9 cellular contexts compared by ENCODE assay signal in genomic region chr1:6466023-6466422, GRCh38. TPM values are rescaled to one million over a fixed set of nuclear protein-coding genes. Genes with fewer than 3 reads are reported as not detected.
A peak's percentile ranks its signal among the peaks of the same experiment; 100 is the strongest.
DNase-seq lines count a peak whose midpoint lies in the region; ATAC-seq and TF ChIP-seq lines count a peak whose summit lies in the region.
"Had no signal": no experiment of that assay in that cellular context is flagged by ENCODE, and none has a peak within 500 bp of the region (broad histone marks: within the 10 kb centered on the region; RNA-seq: fewer than 3 reads in every experiment).

TSS of gene TNFRSF25 (minus strand) at chr1:6466173. CDS start at chr1:6466107, 66 bp downstream.

- intact Hi-C loops in left lung (cut with DNase I): no loop called here

- peak within 1 kb of the TSS; percentile 99 for H3K4me3 Mint-ChIP-seq in T-helper 17 cell

- no peaks in the 10 kb centered on the region for H3K27me3 Mint-ChIP-seq in T-helper 17 cell

- H3K27me3 ChIP-seq in left lung: peaks cover 8 to 41% of the 10 kb centered on the region in 2 donors

- no peaks in the 10 kb centered on the region for H3K9me3 ChIP-seq in T-helper 17 cell (ENCODE audit: control insufficient read depth, low read length, poor library complexity, severe bottlenecking)
- no peaks in the 10 kb centered on the region for H3K9me3 ChIP-seq in left lung

- no peak for TF ChIP-seq CTCF in left lung (IDR thresholded peaks at IDR 0.05)

- H3K36me3 ChIP-seq in left lung: peaks cover 0 to 47% of the 10 kb centered on the region in 2 donors

- H3K4me1 ChIP-seq in left lung: peaks cover 0 to 10% of the 10 kb centered on the region in 2 donors

- peaks cover 24% of the 10 kb centered on the region for H3K4me1 Mint-ChIP-seq in T-helper 17 cell

- peaks cover 17% of the 10 kb centered on the region for H3K36me3 Mint-ChIP-seq in T-helper 17 cell (ENCODE audit: low read depth)

- H3K27ac ChIP-seq in left lung (no peak within 1 kb of the TSS), temporal lobe (ENCODE audit: low read depth, low read length) (no peak within 1 kb of the TSS)

- DNase-seq in T-helper 17 cell (peak; percentile 63 to 73 (median 67)), left lung (no peak), epidermal melanocyte (ENCODE audit: insufficient read length, low spot score) (no peak), NCI-H1417 (lab: John Stamatoyannopoulos, UW) (no peak)
- peak; percentile 74 for DNase-seq in activated naive CD4-positive, alpha-beta T cell treated with Interleukin-2 at 50 U/mL for 16 hours
- DNase-seq: NCI-H524 treated with DMSO at 0.1 percent for 48 hours had no signal

- peak; percentile 78 for ATAC-seq in T-helper 17 cell
- peak; percentile 9 for ATAC-seq in left lung
- no peak for ATAC-seq in GM19455 (IDR thresholded peaks at IDR 0.05; ENCODE audit: unreplicated experiment)
- ATAC-seq in HG03342 (IDR thresholded peaks at IDR 0.05; ENCODE audit: unreplicated experiment): no peak

- peak within 1 kb of the TSS in 1 of 2 donors; percentile 26 for H3K4me3 ChIP-seq in left lung

- H3K27ac Mint-ChIP-seq in T-helper 17 cell: peak within 1 kb of the TSS; percentile 100

RNA-seq across cellular contexts. Expression of gene TNFRSF25, which starts in this region (rescaled TPM):
- total RNA-seq in T-helper 17 cell (100 to 1,000 TPM; 393 to 433 TPM), left lung (1 to 10 TPM; 5.6 to 8.4 TPM), temporal lobe (10.6 TPM)

Comparison
In these comparisons a context has a peak if more than half of its experiments do, and no peak if none do; other contexts are left out.
1. RNA of gene TNFRSF25 (total RNA-seq): 393 to 433 TPM in T-helper 17 cell; 10.6 TPM in temporal lobe (single experiment) and 5.6 to 8.4 TPM in left lung; every median in the first group is over 10 times any median in the second.
2. ATAC-seq: peak in T-helper 17 cell (single experiment) and left lung (single experiment); none in GM19455 (single experiment) and HG03342 (single experiment).
3. DNase-seq: peak in T-helper 17 cell (3 of 3) and activated naive CD4-positive, alpha-beta T cell treated with Interleukin-2 at 50 U/mL for 16 hours (single experiment); none in left lung (0 of 2), epidermal melanocyte (single experiment) and NCI-H1417 (0 of 3).